1 cellular context compared by ENCODE assay signal in the genomic region with DNA sequence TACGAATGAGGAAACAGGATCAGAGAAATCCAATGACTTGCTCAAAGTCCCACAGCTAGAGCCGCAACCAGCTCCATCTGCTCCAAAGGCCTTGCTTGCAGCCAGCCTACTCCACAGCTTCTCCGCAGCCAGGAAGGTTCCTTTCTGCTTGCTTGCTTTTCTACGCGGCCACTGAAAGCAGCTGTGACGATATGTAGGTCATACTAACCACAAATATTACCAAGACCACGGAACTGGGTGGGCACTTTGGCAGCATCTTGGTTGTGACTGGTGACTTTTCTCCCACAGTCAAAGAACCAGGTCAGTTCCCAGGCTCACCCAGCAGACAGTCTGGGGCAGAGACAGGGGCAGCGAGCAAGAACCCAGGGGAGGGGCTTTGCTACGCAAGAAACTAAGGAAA.
TF ChIP-seq lines count a peak whose summit lies in the region.

No MANE protein-coding gene starts in this region.

TF ChIP-seq in SK-N-SH, 30 proteins besides CTCF, POLR2A, EP300 and RAD21 (continued from another document):
- no peak for TF ChIP-seq CHD2 (IDR thresholded peaks at IDR 0.05; ENCODE audit: low read length, partially characterized antibody)
- no peak for TF ChIP-seq TAF1 (IDR thresholded peaks at IDR 0.05; ENCODE audit: borderline replicate concordance, low read depth, low read length)
- no peak for TF ChIP-seq MEF2A (IDR thresholded peaks at IDR 0.05; ENCODE audit: borderline replicate concordance, low read depth)
- no peak for TF ChIP-seq POLR2AphosphoS5 (IDR thresholded peaks at IDR 0.05; ENCODE audit: low read depth, low read length)
- no peak for TF ChIP-seq GABPA (IDR thresholded peaks at IDR 0.05; ENCODE audit: low read depth)
- TF ChIP-seq, protein P1, sequence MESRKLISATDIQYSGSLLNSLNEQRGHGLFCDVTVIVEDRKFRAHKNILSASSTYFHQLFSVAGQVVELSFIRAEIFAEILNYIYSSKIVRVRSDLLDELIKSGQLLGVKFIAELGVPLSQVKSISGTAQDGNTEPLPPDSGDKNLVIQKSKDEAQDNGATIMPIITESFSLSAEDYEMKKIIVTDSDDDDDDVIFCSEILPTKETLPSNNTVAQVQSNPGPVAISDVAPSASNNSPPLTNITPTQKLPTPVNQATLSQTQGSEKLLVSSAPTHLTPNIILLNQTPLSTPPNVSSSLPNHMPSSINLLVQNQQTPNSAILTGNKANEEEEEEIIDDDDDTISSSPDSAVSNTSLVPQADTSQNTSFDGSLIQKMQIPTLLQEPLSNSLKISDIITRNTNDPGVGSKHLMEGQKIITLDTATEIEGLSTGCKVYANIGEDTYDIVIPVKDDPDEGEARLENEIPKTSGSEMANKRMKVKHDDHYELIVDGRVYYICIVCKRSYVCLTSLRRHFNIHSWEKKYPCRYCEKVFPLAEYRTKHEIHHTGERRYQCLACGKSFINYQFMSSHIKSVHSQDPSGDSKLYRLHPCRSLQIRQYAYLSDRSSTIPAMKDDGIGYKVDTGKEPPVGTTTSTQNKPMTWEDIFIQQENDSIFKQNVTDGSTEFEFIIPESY (IDR thresholded peaks at IDR 0.05; ENCODE audit: borderline replicate concordance, low read depth) = no peak
